In the genomic region with DNA sequence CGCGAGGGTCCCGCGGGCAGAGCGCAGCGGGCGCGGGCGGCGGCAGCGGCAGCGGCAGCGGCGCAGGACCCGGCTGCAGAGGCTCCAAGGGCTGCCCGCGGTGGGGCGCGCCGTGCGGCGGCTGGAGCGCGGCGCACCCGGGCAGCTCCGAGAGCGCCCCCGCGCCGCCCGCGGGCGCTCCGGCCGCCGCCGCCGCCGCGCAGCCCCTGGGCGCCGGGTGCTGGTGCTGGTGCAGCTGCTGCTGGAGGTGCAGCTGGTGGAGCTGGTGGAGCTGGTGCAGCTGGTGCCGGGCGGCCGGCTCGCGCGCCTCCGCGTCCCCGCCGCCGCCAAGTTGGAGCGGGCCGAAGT, we compare ENCODE assay signal across 8 cellular contexts. TPM values are rescaled to one million over a fixed set of nuclear protein-coding genes. Genes with fewer than 3 reads are reported as not detected.
DNase-seq lines count a peak whose midpoint lies in the region; ATAC-seq and TF ChIP-seq lines count a peak whose summit lies in the region.

No MANE protein-coding gene starts in this region.

- peaks cover 29% of the 10 kb centered on the region for H3K23me2 ChIP-seq in H9 (ENCODE audit: insufficient read length, low read depth, low read length, poor library complexity, severe bottlenecking)

- no peak overlapping the region for H2BK120ac ChIP-seq in H9 (ENCODE audit: low read depth, low read length, poor library complexity, severe bottlenecking)
- no peak overlapping the region for H2BK120ac ChIP-seq in neuronal stem cell (ENCODE audit: low read depth, low read length)

- no peak overlapping the region for H3K56ac ChIP-seq in H9 (ENCODE audit: insufficient read length, low read depth, low read length)

- H3K4ac ChIP-seq in H9 (ENCODE audit: low read depth, low read length) (no peak overlapping the region), neuronal stem cell (ENCODE audit: low read length) (no peak overlapping the region)

- H4K91ac ChIP-seq in H9 (ENCODE audit: insufficient read length, low read depth, low read length) (no peak overlapping the region), neuronal stem cell (ENCODE audit: low read depth, low read length, poor library complexity) (no peak overlapping the region)

- H4K20me1 ChIP-seq in H9 (ENCODE audit: control insufficient read depth, insufficient read depth, insufficient read length) (no peaks in the 10 kb centered on the region), OCI-LY3 (ENCODE audit: insufficient read depth, low read length) (no peaks in the 10 kb centered on the region)

- ATAC-seq in effector memory CD8-positive, alpha-beta T cell (replicated peaks) = peak; percentile 4

- DNase-seq in DMS 273 (lab: John Stamatoyannopoulos, UW; ENCODE audit: unreplicated experiment) (peak; percentile 86), DMS 273 treated with DMSO at 0.1 percent for 48 hours (lab: John Stamatoyannopoulos, UW) (no peak), H9 (no peak), neuronal stem cell (ENCODE audit: low spot score) (no peak), foreskin melanocyte (no peak), pons (ENCODE audit: low spot score) (no peak)
- peak in 1 of 3 experiments; percentile 35 for DNase-seq in effector memory CD8-positive, alpha-beta T cell

- H2BK15ac ChIP-seq in H9 (ENCODE audit: low read depth, low read length) = no peak overlapping the region
- H2BK15ac ChIP-seq in neuronal stem cell (ENCODE audit: low read length) = peak overlapping the region; percentile 87

- H2BK5ac ChIP-seq in H9 (ENCODE audit: insufficient read length, low read length) (no peak overlapping the region), neuronal stem cell (ENCODE audit: low read length) (peak overlapping the region; percentile 90)

- H3K14ac ChIP-seq in H9 (ENCODE audit: insufficient read depth, low read length) = no peak overlapping the region
- H3K14ac ChIP-seq in neuronal stem cell (ENCODE audit: low read length) = peak overlapping the region; percentile 100

- H4K8ac ChIP-seq in H9 (replicated peaks; ENCODE audit: insufficient read length, low read depth, low read length) (no peak overlapping the region), neuronal stem cell (ENCODE audit: low read depth, low read length) (no peak overlapping the region)

- WGBS in H9 (ENCODE audit: extremely low coverage, insufficient read length, low lambda C conversion rate) = no CpG with 5 or more reads among the region's 56 CpGs
- no CpG with 5 or more reads among the region's 56 CpGs for WGBS in neuronal stem cell (ENCODE audit: extremely low coverage in 2 of 2, insufficient read length in 2 of 2, insufficient replicate concordance in 1 of 2), 2 donors

- H2BK20ac ChIP-seq in H9 (ENCODE audit: low read depth, low read length, poor library complexity, severe bottlenecking) = no peak overlapping the region

- H3K79me2 ChIP-seq in H9 (ENCODE audit: insufficient read depth, low read length) (no peaks in the 10 kb centered on the region), OCI-LY3 (ENCODE audit: low read length) (no peaks in the 10 kb centered on the region)

- H3K4me3 Mint-ChIP-seq in H9 = no peak overlapping the region
- peak overlapping the region; percentile 90 for H3K4me3 Mint-ChIP-seq in effector memory CD8-positive, alpha-beta T cell

- H3K18ac ChIP-seq in H9 (ENCODE audit: insufficient read length, low read depth, low read length) = no peak overlapping the region
- peak overlapping the region; percentile 99 for H3K18ac ChIP-seq in neuronal stem cell (ENCODE audit: low read length)

- H3K4me2 ChIP-seq in H9 (ENCODE audit: insufficient read depth, insufficient read length, low read length) (peak overlapping the region; percentile 93), OCI-LY3 (ENCODE audit: low read length) (peak overlapping the region; percentile 66), neuronal stem cell (ENCODE audit: insufficient read depth, low read length, poor library complexity, severe bottlenecking) (peak overlapping the region; percentile 73)

- H3K36me3 ChIP-seq in OCI-LY3 (replicated peaks; ENCODE audit: low read depth, low read length) (no peaks in the 10 kb centered on the region), neuronal stem cell (replicated peaks in 1 of 2; ENCODE audit: control insufficient read depth in 2 of 2, insufficient read depth in 2 of 2, low read length in 2 of 2) (no peaks in the 10 kb centered on the region)

- H3K27ac ChIP-seq in H9 (ENCODE audit: insufficient read length, low read depth, low read length) = no peak overlapping the region
- H3K27ac ChIP-seq in OCI-LY3 (ENCODE audit: low read length) = no peak overlapping the region
- H3K27ac ChIP-seq in neuronal stem cell (replicated peaks; ENCODE audit: low read length) = peak overlapping the region; percentile 67

- no peak overlapping the region for H3T11ph ChIP-seq in H9 (ENCODE audit: low read length)

- H2BK12ac ChIP-seq in H9 (ENCODE audit: insufficient read length, low read depth, low read length) (no peak overlapping the region), neuronal stem cell (ENCODE audit: low read length) (no peak overlapping the region)

- H3K4me3 ChIP-seq in OCI-LY3 (ENCODE audit: low read length) = peak overlapping the region; percentile 74
- peak overlapping the region; percentile 95 to 99 for H3K4me3 ChIP-seq in neuronal stem cell (ENCODE audit: low read length in 2 of 2)

- peaks cover 84% of the 10 kb centered on the region for H3K27me3 Mint-ChIP-seq in H9 (ENCODE audit: low read depth)
- H3K27me3 Mint-ChIP-seq in effector memory CD8-positive, alpha-beta T cell = peaks cover 7 to 11% of the 10 kb centered on the region in 2 donors

- H3K4me1 ChIP-seq in H9 (ENCODE audit: insufficient read depth, low read length) = no peaks in the 10 kb centered on the region; the same call in 1 of the 2 replicates
- peaks cover 12% of the 10 kb centered on the region; the same call in 1 of the 2 replicates for H3K4me1 ChIP-seq in OCI-LY3 (ENCODE audit: low read length)
- peaks cover 21 to 26% of the 10 kb centered on the region in 2 donors for H3K4me1 ChIP-seq in neuronal stem cell (ENCODE audit: control insufficient read depth in 2 of 2, insufficient read depth in 1 of 2, low read depth in 1 of 2, low read length in 2 of 2)

- TF ChIP-seq CTCF in H9 (conservative IDR thresholded peaks at IDR 0.05) (no peak), OCI-LY3 (IDR thresholded peaks at IDR 0.05; ENCODE audit: low read depth, low read length) (no peak)

- peaks cover 0 to 3% of the 10 kb centered on the region in 2 experiments; a peak in 1 of 5 replicates for H3K9me3 Mint-ChIP-seq in H9
- no peaks in the 10 kb centered on the region for H3K9me3 Mint-ChIP-seq in effector memory CD8-positive, alpha-beta T cell

- H3K4me1 Mint-ChIP-seq in H9 = peaks cover 16 to 26% of the 10 kb centered on the region in 2 experiments
- peaks cover 8 to 9% of the 10 kb centered on the region in 2 donors for H3K4me1 Mint-ChIP-seq in effector memory CD8-positive, alpha-beta T cell (ENCODE audit: low read depth in 2 of 2)

- H2AK5ac ChIP-seq in H9 (ENCODE audit: insufficient read length, low read length) (no peak overlapping the region), neuronal stem cell (ENCODE audit: low read depth, low read length) (peak overlapping the region; percentile 89)

- H3K27ac Mint-ChIP-seq in H9 = no peak overlapping the region
- H3K27ac Mint-ChIP-seq in effector memory CD8-positive, alpha-beta T cell = peak overlapping the region in 1 of 2 donors; percentile 85

- no peak overlapping the region for H3K23ac ChIP-seq in H9 (ENCODE audit: insufficient read length, low read depth, low read length)
- peak overlapping the region; percentile 95 for H3K23ac ChIP-seq in neuronal stem cell (ENCODE audit: low read depth, low read length, poor library complexity)

- H3K36me3 Mint-ChIP-seq in H9 (ENCODE audit: insufficient read depth in 1 of 3, low read depth in 3 of 3) = no peaks in the 10 kb centered on the region; a peak in 1 of 7 replicates
- peaks cover 28% of the 10 kb centered on the region for H3K36me3 Mint-ChIP-seq in effector memory CD8-positive, alpha-beta T cell (ENCODE audit: insufficient read depth)

- no peak overlapping the region for H4K5ac ChIP-seq in H9 (ENCODE audit: insufficient read length, low read depth, low read length)

- H3K27me3 ChIP-seq in H9 (ENCODE audit: insufficient read depth, low read length) (peaks cover 55% of the 10 kb centered on the region), OCI-LY3 (ENCODE audit: low read depth, low read length) (peaks cover 38% of the 10 kb centered on the region), neuronal stem cell (ENCODE audit: control insufficient read depth in 3 of 3, insufficient read depth in 3 of 3, low read depth in 1 of 3, low read length in 3 of 3) (peaks cover 0 to 12% (median 5%) of the 10 kb centered on the region in 3 experiments)

- H3K9ac ChIP-seq in H9 (ENCODE audit: extremely low read depth, insufficient read length, low read length) = no peak overlapping the region
- H3K9ac ChIP-seq in OCI-LY3 (ENCODE audit: low read length) = no peak overlapping the region
- H3K9ac ChIP-seq in neuronal stem cell (ENCODE audit: low read depth, low read length, poor library complexity) = peak overlapping the region; percentile 100

- H3K79me1 ChIP-seq in H9 (ENCODE audit: insufficient read depth, low read depth, low read length, poor library complexity, severe bottlenecking) (no peaks in the 10 kb centered on the region), neuronal stem cell (ENCODE audit: low read depth, low read length) (peaks cover 8% of the 10 kb centered on the region)

- H3K9me3 ChIP-seq in H9 (ENCODE audit: control insufficient read depth, low read depth, low read length) (no peaks in the 10 kb centered on the region), OCI-LY3 (ENCODE audit: insufficient read depth, low read length) (no peaks in the 10 kb centered on the region), neuronal stem cell (replicated peaks in 1 of 2; ENCODE audit: control insufficient read depth in 2 of 2, insufficient read depth in 1 of 2, low read depth in 1 of 2, low read length in 2 of 2) (no peaks in the 10 kb centered on the region)

- H2AFZ ChIP-seq in H9 (ENCODE audit: low read length) = no peak overlapping the region
- no peak overlapping the region for H2AFZ ChIP-seq in OCI-LY3 (ENCODE audit: low read depth, low read length)
- no peak overlapping the region for H2AFZ ChIP-seq in neuronal stem cell (ENCODE audit: low read length)

RNA-seq across cellular contexts. Expression of gene IER5L, which starts 0.6 kb away (rescaled TPM):
- 1.0 and 1.3 TPM in 2 replicates for total RNA-seq in H9 (2021)
- 15.9 TPM for polyA plus RNA-seq in neuronal stem cell (2013, experiment 1 of 2)
- polyA plus RNA-seq in neuronal stem cell (2013, experiment 2 of 2) = 15.2 TPM

Comparison
In these comparisons a context has a peak if more than half of its experiments do, and no peak if none do; other contexts are left out.
1. H3K4me3 Mint-ChIP-seq: peak in effector memory CD8-positive, alpha-beta T cell (2 of 2); none in H9 (0 of 2).
2. Peak in every context shown above with its lines, with median percentiles within 50 percentile points of each other: H3K4me2 ChIP-seq.